35 cellular contexts compared by ENCODE assay signal in the genomic region with DNA sequence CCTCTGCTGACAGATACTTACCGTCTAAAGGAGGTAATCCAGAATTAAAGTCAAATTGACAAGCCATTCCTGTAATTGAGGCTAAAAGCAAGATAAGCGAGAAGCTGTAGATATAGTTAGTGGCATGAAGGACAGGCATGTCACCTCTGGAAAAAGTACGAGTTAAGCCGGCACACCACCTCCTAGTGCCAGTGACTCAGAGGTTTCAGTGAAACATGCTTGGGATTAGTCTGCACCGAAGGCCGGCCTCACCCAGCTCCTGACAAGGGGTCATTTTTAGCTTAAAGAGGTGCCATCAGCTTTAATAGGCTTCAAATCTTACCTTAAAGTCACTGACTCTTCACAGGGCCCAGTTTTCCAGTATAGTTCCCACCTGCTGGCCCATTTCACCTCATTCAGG.
"Had no signal": no experiment of that assay in that cellular context is flagged by ENCODE, and none has a peak within 500 bp of the region (broad histone marks: within the 10 kb centered on the region; RNA-seq: fewer than 3 reads in every experiment).

No MANE protein-coding gene starts in this region.

- H3K4me1 ChIP-seq: adrenal gland, body of pancreas, breast epithelium had no signal

- H3K36me3 ChIP-seq: adrenal gland, brain microvascular endothelial cell, breast epithelium had no signal

- H3K27me3 ChIP-seq: adrenal gland, body of pancreas, brain microvascular endothelial cell had no signal

- DNase-seq: activated CD4-positive, alpha-beta T cell treated with anti-CD3 and anti-CD28 coated beads for 1 hour; activated CD4-positive, alpha-beta T cell treated with anti-CD3 and anti-CD28 coated beads for 36 hours; activated CD4-positive, alpha-beta T cell treated with anti-CD3 and anti-CD28 coated beads for 48 hours; activated CD4-positive, alpha-beta T cell treated with anti-CD3 and anti-CD28 coated beads, Interleukin-2, amount 10 ng/mL, durations not matched to agents 7 days and 5 days; activated CD4-positive, alpha-beta T cell treated with anti-CD3 and anti-CD28 coated beads, Interleukin-2, amount 50 U/mL, for 48 hours; activated CD4-positive, CD25-positive, alpha-beta regulatory T cell; activated CD8-positive, alpha-beta memory T cell treated with anti-CD3 and anti-CD28 coated beads, Interleukin-2, amount 50 U/mL, for 4 hours; activated CD8-positive, alpha-beta T cell treated with anti-CD3 and anti-CD28 coated beads for 36 hours; activated effector memory CD4-positive, alpha-beta T cell treated with anti-CD3 and anti-CD28 coated beads, Interleukin-2, amount 50 U/mL, for 16 hours; activated gamma-delta T cell treated with Interleukin-2 at 50 U/mL for 16 hours; activated naive CD4-positive, alpha-beta T cell; activated naive CD4-positive, alpha-beta T cell treated with anti-CD3 and anti-CD28 coated beads for 36 hours; activated naive CD4-positive, alpha-beta T cell treated with anti-CD3 and anti-CD28 coated beads, Interleukin-2, amount 50 U/mL, for 16 hours; activated naive CD8-positive, alpha-beta T cell treated with anti-CD3 and anti-CD28 coated beads for 36 hours; activated T-cell treated with anti-CD3 and anti-CD28 coated beads for 4 hours; activated T-cell treated with anti-CD3 and anti-CD28 coated beads, Interleukin-2, amount 50 U/mL, for 1 hour; activated T-cell treated with anti-CD3 and anti-CD28 coated beads, Interleukin-2, amount 50 U/mL, for 4 hours; activated T-cell treated with anti-CD3 and anti-CD28 coated beads, Interleukin-2, amount 50 U/mL, for 72 hours; adrenal gland; amniotic stem cell; aorta; body of pancreas; brain microvascular endothelial cell; central memory CD4-positive, alpha-beta T cell; T-helper 1 cell; T-helper 2 cell; T-helper 9 cell had no signal

- H3K27ac ChIP-seq: adrenal gland, body of pancreas, brain microvascular endothelial cell, breast epithelium, VCaP had no signal

- H3K4me3 ChIP-seq: adrenal gland, body of pancreas, breast epithelium had no signal

- H3K9me3 ChIP-seq: adrenal gland, body of pancreas, breast epithelium had no signal

- H3K27me3 Mint-ChIP-seq: activated CD4-positive, alpha-beta T cell treated with anti-CD3 and anti-CD28 coated beads for 36 hours; activated CD4-positive, alpha-beta T cell treated with anti-CD3 and anti-CD28 coated beads, Interleukin-2, amount 10 ng/mL, durations not matched to agents 7 days and 5 days; activated CD8-positive, alpha-beta T cell treated with anti-CD3 and anti-CD28 coated beads for 36 hours; activated naive CD8-positive, alpha-beta T cell treated with anti-CD3 and anti-CD28 coated beads for 36 hours; activated T-helper 17 cell treated with anti-CD3 and anti-CD28 coated beads, Interleukin-2, amount 50 U/mL, for 72 hours had no signal

- H3K27ac Mint-ChIP-seq: activated CD4-positive, alpha-beta T cell treated with anti-CD3 and anti-CD28 coated beads for 36 hours; activated CD4-positive, alpha-beta T cell treated with anti-CD3 and anti-CD28 coated beads, Interleukin-2, amount 10 ng/mL, durations not matched to agents 7 days and 5 days; activated CD8-positive, alpha-beta T cell treated with anti-CD3 and anti-CD28 coated beads for 36 hours; activated naive CD4-positive, alpha-beta T cell treated with anti-CD3 and anti-CD28 coated beads for 36 hours; activated naive CD4-positive, alpha-beta T cell treated with anti-CD3 and anti-CD28 coated beads, Interleukin-2, amount 50 U/mL, for 72 hours; activated naive CD8-positive, alpha-beta T cell treated with anti-CD3 and anti-CD28 coated beads for 36 hours; activated T-cell treated with anti-CD3 and anti-CD28 coated beads, Interleukin-2, amount 50 U/mL, for 72 hours; activated T-helper 1 cell treated with anti-CD3 and anti-CD28 coated beads, Interleukin-12 subunit alpha, Interleukin-12 subunit beta, Interleukin-2, Interleukin-4 antibody, amounts not matched to agents 30 ng/mL and 10 ng/mL and 1 ng/mL, durations not matched to agents 14 hours and 24 hours and 36 hours; activated T-helper 17 cell treated with anti-CD3 and anti-CD28 coated beads, Interleukin-2, amount 50 U/mL, for 72 hours; T-helper 1 cell treated with Interleukin-12 subunit alpha and Interleukin-12 subunit beta and Interleukin-4 antibody, amounts not matched to agents 30 μg/mL and 1 μg/mL, for 36 hours; T-helper 2 cell treated with Interferon-gamma antibody and Interleukin-4, amounts not matched to agents 5 μg/mL and 100 μg/mL, for 36 hours; WTC11 had no signal

- H3K4me3 Mint-ChIP-seq: activated CD4-positive, alpha-beta T cell treated with anti-CD3 and anti-CD28 coated beads for 36 hours; activated CD4-positive, alpha-beta T cell treated with anti-CD3 and anti-CD28 coated beads, Interleukin-2, amount 10 ng/mL, durations not matched to agents 7 days and 5 days; activated CD8-positive, alpha-beta T cell treated with anti-CD3 and anti-CD28 coated beads for 36 hours; activated naive CD4-positive, alpha-beta T cell treated with anti-CD3 and anti-CD28 coated beads for 36 hours; activated naive CD8-positive, alpha-beta T cell treated with anti-CD3 and anti-CD28 coated beads for 36 hours; activated T-cell treated with anti-CD3 and anti-CD28 coated beads, Interleukin-2, amount 50 U/mL, for 4 hours; activated T-cell treated with anti-CD3 and anti-CD28 coated beads, Interleukin-2, amount 50 U/mL, for 72 hours; activated T-helper 1 cell treated with anti-CD3 and anti-CD28 coated beads, Interleukin-12 subunit alpha, Interleukin-12 subunit beta, Interleukin-2, Interleukin-4 antibody, amounts not matched to agents 30 ng/mL and 10 ng/mL and 1 ng/mL, durations not matched to agents 14 hours and 24 hours and 36 hours; activated T-helper 17 cell treated with anti-CD3 and anti-CD28 coated beads, Interleukin-2, amount 50 U/mL, for 72 hours; T-helper 1 cell treated with Interleukin-12 subunit alpha and Interleukin-12 subunit beta and Interleukin-4 antibody, amounts not matched to agents 30 μg/mL and 1 μg/mL, for 36 hours; T-helper 2 cell treated with Interferon-gamma antibody and Interleukin-4, amounts not matched to agents 5 μg/mL and 100 μg/mL, for 36 hours; WTC11 had no signal

- H3K4me1 Mint-ChIP-seq: activated CD4-positive, alpha-beta T cell treated with anti-CD3 and anti-CD28 coated beads for 36 hours; activated CD4-positive, alpha-beta T cell treated with anti-CD3 and anti-CD28 coated beads, Interleukin-2, amount 10 ng/mL, durations not matched to agents 7 days and 5 days; activated naive CD8-positive, alpha-beta T cell treated with anti-CD3 and anti-CD28 coated beads for 36 hours; activated T-helper 17 cell treated with anti-CD3 and anti-CD28 coated beads, Interleukin-2, amount 50 U/mL, for 72 hours had no signal

- H3K36me3 Mint-ChIP-seq: activated naive CD8-positive, alpha-beta T cell treated with anti-CD3 and anti-CD28 coated beads for 36 hours; WTC11 had no signal
